8 cellular contexts compared by ENCODE assay signal in the genomic region with DNA sequence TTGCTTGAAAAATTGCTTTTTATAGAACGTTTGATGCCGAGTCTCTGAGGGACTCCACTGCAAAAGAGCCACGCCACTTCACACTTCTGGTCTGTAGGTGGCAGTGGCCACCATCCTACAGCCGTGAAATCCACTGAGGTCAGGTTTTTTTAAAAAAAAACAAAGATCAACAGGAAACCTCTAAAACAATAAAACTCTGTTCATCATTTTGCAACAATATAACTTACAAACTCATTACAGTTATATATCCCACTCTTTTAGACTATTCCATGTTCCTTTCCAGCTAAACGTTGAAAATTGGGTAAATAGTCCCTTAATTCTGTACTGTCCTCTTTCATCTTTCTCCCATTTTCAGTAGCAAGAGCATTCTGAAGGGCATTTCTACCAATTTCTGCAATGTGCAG.
A peak's percentile ranks its signal among the peaks of the same experiment; 100 is the strongest.
DNase-seq lines count a peak whose midpoint lies in the region; ATAC-seq, FAIRE-seq and TF ChIP-seq lines count a peak whose summit lies in the region.

No MANE protein-coding gene starts in this region.

- H3K9me3 Mint-ChIP-seq in type B pancreatic cell: no peaks in the 10 kb centered on the region

- H3K27me3 Mint-ChIP-seq in type B pancreatic cell: peaks cover 5% of the 10 kb centered on the region

- in situ Hi-C loops in astrocyte of the spinal cord (cut with HindIII; ENCODE audit: low sequenced_read_pairs): no loop called here

- H3K4me1 Mint-ChIP-seq in type B pancreatic cell (ENCODE audit: unreplicated experiment): no peaks in the 10 kb centered on the region

- no peaks in the 10 kb centered on the region for H3K36me3 ChIP-seq in kidney epithelial cell (ENCODE audit: control insufficient read depth, insufficient read depth, low read length)

- peak; percentile 89 for ATAC-seq in HG03432 (IDR thresholded peaks at IDR 0.05; ENCODE audit: unreplicated experiment)

- TF ChIP-seq CTCF in astrocyte of the spinal cord (IDR thresholded peaks at IDR 0.05; ENCODE audit: low read depth, low read length) (peak; percentile 96), kidney epithelial cell (IDR thresholded peaks at IDR 0.05; ENCODE audit: insufficient read depth, low read length, poor library complexity, severe bottlenecking) (peak; percentile 93), type B pancreatic cell (conservative IDR thresholded peaks at IDR 0.05) (peak; percentile 97)

- no peak overlapping the region for H3K4me3 Mint-ChIP-seq in type B pancreatic cell

- H3K4me3 ChIP-seq in astrocyte of the spinal cord (ENCODE audit: low read depth, low read length) (no peak overlapping the region), kidney epithelial cell (ENCODE audit: low read depth, low read length) (no peak overlapping the region)

- no peak overlapping the region for H3K27ac Mint-ChIP-seq in type B pancreatic cell

- H3K27me3 ChIP-seq in kidney epithelial cell (ENCODE audit: control insufficient read depth, insufficient read depth, low read length): no peaks in the 10 kb centered on the region

- DNase-seq in DMS114 treated with DMSO at 0.1 percent for 48 hours (lab: John Stamatoyannopoulos, UW; ENCODE audit: unreplicated experiment) (peak; percentile 43), GM19239 (ENCODE audit: insufficient read length, low spot score) (peak; percentile 10), NCI-H524 (lab: John Stamatoyannopoulos, UW) (peak; percentile 27 to 55), astrocyte of the spinal cord (ENCODE audit: low read depth, low spot score) (peak; percentile 63), kidney epithelial cell (ENCODE audit: low read depth) (peak; percentile 4), type B pancreatic cell (ENCODE audit: extremely low spot score, unreplicated experiment) (no peak)
- no peak for DNase-seq in activated CD8-positive, alpha-beta memory T cell treated with anti-CD3 and anti-CD28 coated beads for 24 hours

- no peaks in the 10 kb centered on the region for H3K36me3 Mint-ChIP-seq in type B pancreatic cell

- FAIRE-seq in GM19239 (lab: Jason Lieb, UNC): no peak

Comparison
In these comparisons a context has a peak if more than half of its experiments do, and no peak if none do; other contexts are left out.
1. DNase-seq: peak in DMS114 treated with DMSO at 0.1 percent for 48 hours (single experiment), GM19239 (single experiment), NCI-H524 (2 of 2), astrocyte of the spinal cord (single experiment) and kidney epithelial cell (single experiment); none in type B pancreatic cell (single experiment) and activated CD8-positive, alpha-beta memory T cell treated with anti-CD3 and anti-CD28 coated beads for 24 hours (single experiment).
2. Peak in every context shown above with its lines, with median percentiles within 50 percentile points of each other: CTCF ChIP-seq.